Comparison of ENCODE assay signal across 13 cellular contexts in genomic region chr1:6144175-6144574, GRCh38. TPM values are rescaled to one million over a fixed set of nuclear protein-coding genes. Genes with fewer than 3 reads are reported as not detected.
DNase-seq lines count a peak whose midpoint lies in the region; ATAC-seq and TF ChIP-seq lines count a peak whose summit lies in the region.
"Had no signal": no experiment of that assay in that cellular context is flagged by ENCODE, and none has a peak within 500 bp of the region (broad histone marks: within the 10 kb centered on the region; RNA-seq: fewer than 3 reads in every experiment).

No MANE protein-coding gene starts in this region.

- peak overlapping the region; percentile 84 for H3K27ac Mint-ChIP-seq in glutamatergic neuron (ENCODE audit: unreplicated experiment)
- H3K27ac Mint-ChIP-seq in neural progenitor cell: peak overlapping the region; percentile 42
- H3K27ac Mint-ChIP-seq: CD4-positive, alpha-beta T cell had no signal

- peaks cover 7% of the 10 kb centered on the region for H3F3A ChIP-seq in neural progenitor cell (ENCODE audit: low read depth)

- peak overlapping the region; percentile 54 for H3K27ac ChIP-seq in cingulate gyrus (ENCODE audit: low read depth, low read length)
- H3K27ac ChIP-seq in neural progenitor cell: no peak overlapping the region
- H3K27ac ChIP-seq in lower lobe of right lung: no peak overlapping the region
- H3K27ac ChIP-seq: A549, C4-2B had no signal

- H3K4me1 ChIP-seq in neural progenitor cell: peaks cover 15% of the 10 kb centered on the region
- H3K4me1 ChIP-seq in lower lobe of right lung: peaks cover 7% of the 10 kb centered on the region
- H3K4me1 ChIP-seq: Caco-2 had no signal

- peaks cover 24% of the 10 kb centered on the region for H3K27me3 ChIP-seq in neural progenitor cell
- H3K27me3 ChIP-seq in lower lobe of right lung (ENCODE audit: low read depth): peaks cover 27% of the 10 kb centered on the region

- H2AFZ ChIP-seq in neural progenitor cell (replicated peaks): no peak overlapping the region

- ATAC-seq in HG03521 (IDR thresholded peaks at IDR 0.05; ENCODE audit: unreplicated experiment): no peak
- ATAC-seq in lower lobe of right lung: no peak
- no peak for ATAC-seq in HG03097 (IDR thresholded peaks at IDR 0.05; ENCODE audit: low FRiP score, unreplicated experiment)
- ATAC-seq: A549 had no signal

- no peak overlapping the region for H3K4me2 ChIP-seq in neural progenitor cell
- H3K4me2 ChIP-seq: A549 had no signal

- H3K9ac ChIP-seq in neural progenitor cell: no peak overlapping the region

- no peaks in the 10 kb centered on the region for H3K79me2 ChIP-seq in neural progenitor cell (ENCODE audit: low read depth)

- H3K4me1 Mint-ChIP-seq in glutamatergic neuron (ENCODE audit: low read depth, unreplicated experiment) (peaks cover 11% of the 10 kb centered on the region), neural progenitor cell (peaks cover 17% of the 10 kb centered on the region)

- intact Hi-C loops in lower lobe of right lung (cut with DNase I): no loop called here

- H3K27me3 Mint-ChIP-seq in glutamatergic neuron (ENCODE audit: unreplicated experiment) (peaks cover 15% of the 10 kb centered on the region), neural progenitor cell (ENCODE audit: insufficient read depth, low read depth) (peaks cover 11% of the 10 kb centered on the region)

- no peak for TF ChIP-seq CTCF in glutamatergic neuron (IDR thresholded peaks at IDR 0.05; ENCODE audit: partially characterized antibody, unreplicated experiment)
- no peak for TF ChIP-seq CTCF in neural progenitor cell (IDR thresholded peaks at IDR 0.05)
- no peak for TF ChIP-seq CTCF in lower lobe of right lung (IDR thresholded peaks at IDR 0.05)

- no peaks in the 10 kb centered on the region for H3K9me3 ChIP-seq in neural progenitor cell (ENCODE audit: low read depth)
- H3K9me3 ChIP-seq in lower lobe of right lung: no peaks in the 10 kb centered on the region
- H3K9me3 ChIP-seq: A549, Caco-2 had no signal

- H3K36me3 ChIP-seq in neural progenitor cell (no peaks in the 10 kb centered on the region), lower lobe of right lung (no peaks in the 10 kb centered on the region)

- H3K4me3 Mint-ChIP-seq in glutamatergic neuron (ENCODE audit: unreplicated experiment): no peak overlapping the region
- no peak overlapping the region for H3K4me3 Mint-ChIP-seq in neural progenitor cell
- H3K4me3 Mint-ChIP-seq: CD4-positive, alpha-beta T cell had no signal

- H4K20me1 ChIP-seq in neural progenitor cell (ENCODE audit: low read depth): no peaks in the 10 kb centered on the region

- H3K36me3 Mint-ChIP-seq in glutamatergic neuron (ENCODE audit: unreplicated experiment) (no peaks in the 10 kb centered on the region), neural progenitor cell (no peaks in the 10 kb centered on the region)

- H3K9me3 Mint-ChIP-seq in glutamatergic neuron (ENCODE audit: unreplicated experiment) (peaks cover 11% of the 10 kb centered on the region), neural progenitor cell (no peaks in the 10 kb centered on the region)
- H3K9me3 Mint-ChIP-seq: CD4-positive, alpha-beta T cell had no signal

- DNase-seq in glutamatergic neuron (no peak), neural progenitor cell (ENCODE audit: low spot score) (no peak), lower lobe of right lung (no peak)
- no peak for DNase-seq in activated effector memory CD4-positive, alpha-beta T cell treated with Interleukin-2 at 50 U/mL for 16 hours
- DNase-seq: AML-193; Caco-2; CD4-positive, alpha-beta T cell; HCEC 1CT had no signal

- H3K4me3 ChIP-seq in neural progenitor cell (no peak overlapping the region), lower lobe of right lung (no peak overlapping the region)
- H3K4me3 ChIP-seq: A549 had no signal

RNA-seq across cellular contexts. Expression of gene CHD5, which starts 35.9 kb away (rescaled TPM):
- total RNA-seq in glutamatergic neuron (ENCODE audit: unreplicated experiment) (0.96 TPM), neural progenitor cell (ENCODE audit: low replicate concordance) (0.17 and 0.22 TPM in 2 replicates), lower lobe of right lung (0.56 TPM)

RNA-seq across cellular contexts. Expression of gene RPL22, which starts 55.2 kb away (rescaled TPM):
- total RNA-seq in glutamatergic neuron (ENCODE audit: unreplicated experiment): 275 TPM
- total RNA-seq in neural progenitor cell (ENCODE audit: low replicate concordance): 261 and 410 TPM in 2 replicates
- total RNA-seq in lower lobe of right lung: 317 TPM
